ENCODE assay signal across 9 cellular contexts in genomic region chr1:25617626-25618432, GRCh38. TPM values are rescaled to one million over a fixed set of nuclear protein-coding genes. Genes with fewer than 3 reads are reported as not detected.
DNase-seq lines count a peak whose midpoint lies in the region; ATAC-seq and TF ChIP-seq lines count a peak whose summit lies in the region.
"Had no signal": no experiment of that assay in that cellular context is flagged by ENCODE, and none has a peak within 500 bp of the region (broad histone marks: within the 10 kb centered on the region; RNA-seq: fewer than 3 reads in every experiment).

No MANE protein-coding gene starts in this region.

- H3K9me3 Mint-ChIP-seq in Caco-2 (ENCODE audit: unreplicated experiment) (no peaks in the 10 kb centered on the region), natural killer cell (no peaks in the 10 kb centered on the region)
- no peaks in the 10 kb centered on the region for H3K9me3 Mint-ChIP-seq in effector memory CD8-positive, alpha-beta T cell

- CTCF ChIA-PET in Caco-2 (lab: Charles Lee) = interaction anchor here (0.6 to 1.3 kb wide), 5 partner anchors 44 to 230 kb away, joined by 3 to 7 read pairs (median 4); no protein-coding TSS in a partner anchor
- CTCF ChIA-PET in PC-3 (lab: Charles Lee) = no interaction called here

- DNase-seq in Caco-2 (no peak), PC-3 (no peak), natural killer cell (peak; percentile 26), dermis blood vessel endothelial cell (no peak), pons (ENCODE audit: low spot score) (no peak)
- no peak for DNase-seq in effector memory CD8-positive, alpha-beta T cell

- no peaks in the 10 kb centered on the region for H3K36me3 ChIP-seq in Caco-2 (ENCODE audit: control insufficient read depth, insufficient read depth, low read length)
- H3K36me3 ChIP-seq in PC-3 (ENCODE audit: low read depth, low read length) = no peaks in the 10 kb centered on the region

- no peaks in the 10 kb centered on the region for H3K9me3 ChIP-seq in Caco-2
- no peaks in the 10 kb centered on the region for H3K9me3 ChIP-seq in PC-3 (ENCODE audit: low read length)

- intact Hi-C loops in Caco-2 (cut with micrococcal nuclease; ENCODE audit: unreplicated experiment) (loop anchor here (2.0 kb wide), 1 partner anchor 51 kb away; no protein-coding TSS in a partner anchor), PC-3 (cut with micrococcal nuclease) (no loop called here), natural killer cell (cut with micrococcal nuclease) (loop anchor here (5.0 to 10.0 kb wide), 2 partner anchors 84 to 177 kb away; no protein-coding TSS in a partner anchor)

- H3K79me2 ChIP-seq in PC-3 (ENCODE audit: low read length) = no peaks in the 10 kb centered on the region

- no peak for ATAC-seq in PC-3
- ATAC-seq in effector memory CD8-positive, alpha-beta T cell (replicated peaks) = no peak
- ATAC-seq in natural killer cell = no peak
- no peak for ATAC-seq in HG03354 (IDR thresholded peaks at IDR 0.05; ENCODE audit: poor library complexity, severe bottlenecking, unreplicated experiment)
- ATAC-seq in GM21515 (IDR thresholded peaks at IDR 0.05; ENCODE audit: unreplicated experiment) = no peak

- no peaks in the 10 kb centered on the region for H3F3A ChIP-seq in PC-3 (ENCODE audit: low read length, unreplicated experiment)

- H3K4me3 ChIP-seq in Caco-2 (ENCODE audit: low read depth, low read length) = peak overlapping the region; percentile 44
- peak overlapping the region; percentile 51; the same call in 1 of the 2 replicates for H3K4me3 ChIP-seq in PC-3 (ENCODE audit: low read length)

- BruUV-seq in Caco-2 (replicated peaks; lab: Mats Ljungman, UMichigan) (no TSS peak), PC-3 (replicated peaks; lab: Mats Ljungman, UMichigan) (no TSS peak)

- H3K36me3 Mint-ChIP-seq in Caco-2 (ENCODE audit: insufficient read depth, unreplicated experiment) = peaks cover 5% of the 10 kb centered on the region
- H3K36me3 Mint-ChIP-seq in effector memory CD8-positive, alpha-beta T cell (ENCODE audit: insufficient read depth) = peaks cover 14% of the 10 kb centered on the region
- no peaks in the 10 kb centered on the region for H3K36me3 Mint-ChIP-seq in natural killer cell

- no peaks in the 10 kb centered on the region for H4K20me1 ChIP-seq in PC-3 (ENCODE audit: low read length)

- TF ChIP-seq CTCF in Caco-2 (IDR thresholded peaks at IDR 0.05; ENCODE audit: insufficient read depth in 1 of 2, low read depth in 1 of 2, low read length in 1 of 2, severe bottlenecking in 1 of 2, unreplicated experiment in 1 of 2) (no peak), PC-3 (conservative IDR thresholded peaks at IDR 0.05; ENCODE audit: low read depth, low read length) (no peak), natural killer cell (IDR thresholded peaks at IDR 0.05) (no peak)

- no peak overlapping the region for H3K27ac Mint-ChIP-seq in Caco-2 (ENCODE audit: unreplicated experiment)
- H3K27ac Mint-ChIP-seq in effector memory CD8-positive, alpha-beta T cell = peak overlapping the region; percentile 70 to 96
- peak overlapping the region in 1 of 2 donors; percentile 50 for H3K27ac Mint-ChIP-seq in natural killer cell

- POLR2A ChIA-PET in Caco-2 (lab: Charles Lee) (no interaction called here), PC-3 (lab: Charles Lee; ENCODE audit: unreplicated experiment) (interaction anchor here (0.5 kb wide), 1 partner anchor 65 kb away, joined by 4 read pairs; no protein-coding TSS in a partner anchor)

- H2AFZ ChIP-seq in PC-3 (ENCODE audit: low read length) = 0 out of 2 replicates have a peak overlapping the region, but pooled peaks have one; percentile 40

- H3K9ac ChIP-seq in PC-3 (ENCODE audit: low read length) = no peak overlapping the region

- H3K4me2 ChIP-seq in PC-3 (ENCODE audit: low read length) = peak overlapping the region; percentile 81

- H3K4me1 ChIP-seq in Caco-2 = peaks cover 4% of the 10 kb centered on the region; the same call in 1 of the 2 replicates
- H3K4me1 ChIP-seq in PC-3 (ENCODE audit: insufficient read depth, low read length) = peaks cover 17% of the 10 kb centered on the region

- H3K4me3 Mint-ChIP-seq in Caco-2 (ENCODE audit: unreplicated experiment) = peak overlapping the region; percentile 66
- H3K4me3 Mint-ChIP-seq in effector memory CD8-positive, alpha-beta T cell = peak overlapping the region; percentile 86 to 96
- H3K4me3 Mint-ChIP-seq in natural killer cell = peak overlapping the region; percentile 77

- H3K27me3 ChIP-seq in Caco-2 (replicated peaks; ENCODE audit: control insufficient read depth, insufficient read depth, low read length) = 0 out of 2 replicates have a peak, but pooled peaks cover 1% of the 10 kb centered on the region
- peaks cover 7% of the 10 kb centered on the region; the same call in 1 of the 2 replicates for H3K27me3 ChIP-seq in PC-3 (ENCODE audit: low read length)

- no peaks in the 10 kb centered on the region for H3K27me3 Mint-ChIP-seq in Caco-2 (ENCODE audit: insufficient read depth, unreplicated experiment)
- H3K27me3 Mint-ChIP-seq in effector memory CD8-positive, alpha-beta T cell = no peaks in the 10 kb centered on the region
- H3K27me3 Mint-ChIP-seq in natural killer cell (ENCODE audit: low read depth in 2 of 2) = peaks cover 0 to 4% of the 10 kb centered on the region in 2 donors

- H3K4me1 Mint-ChIP-seq in Caco-2 (ENCODE audit: low read depth, unreplicated experiment) (peaks cover 8% of the 10 kb centered on the region), natural killer cell (peaks cover 50 to 59% of the 10 kb centered on the region in 2 donors)
- H3K4me1 Mint-ChIP-seq in effector memory CD8-positive, alpha-beta T cell (ENCODE audit: low read depth in 2 of 2) = peaks cover 58 to 65% of the 10 kb centered on the region in 2 donors

- no peaks in the 10 kb centered on the region for H3K9me2 ChIP-seq in PC-3 (replicated peaks; ENCODE audit: low read length)

- H3K27ac ChIP-seq in PC-3 (ENCODE audit: low read length) = no peak overlapping the region

RNA-seq across cellular contexts. Expression of gene MAN1C1, which starts 1.2 kb away (rescaled TPM):
- total RNA-seq in Caco-2 (2022) (2.7 and 3.5 TPM in 2 replicates), PC-3 (2014; rRNA removed) (0.11 and 0.75 TPM in 2 replicates), natural killer cell (1 to 10 TPM; 3.6 to 7.5 (median 7.1) TPM), dermis blood vessel endothelial cell (2.5 and 3.1 TPM in 2 replicates)
- total RNA-seq: HT1080 had no signal
